In genomic region chr7:128733278-128733645, GRCh38 we compare ENCODE assay signal across 32 cellular contexts. TPM values are rescaled to one million over a fixed set of nuclear protein-coding genes. Genes with fewer than 3 reads are reported as not detected.
A peak's percentile ranks its signal among the peaks of the same experiment; 100 is the strongest.
DNase-seq lines count a peak whose midpoint lies in the region; ATAC-seq, FAIRE-seq and TF ChIP-seq lines count a peak whose summit lies in the region.
"Had no signal": no experiment of that assay in that cellular context is flagged by ENCODE, and none has a peak within 500 bp of the region (broad histone marks: within the 10 kb centered on the region; RNA-seq: fewer than 3 reads in every experiment).

No MANE protein-coding gene starts in this region.

- no peak overlapping the region for H3K4me3 ChIP-seq in A549
- H3K4me3 ChIP-seq in BLaER1 treated with 17β-estradiol and CSF1 and Interleukin-3, amounts not matched to agents 10 nM and 100 nM = 0 out of 20 replicates have a peak overlapping the region, but pooled peaks of 1 of the 10 experiments have one; percentile 12
- H3K4me3 ChIP-seq in Loucy (ENCODE audit: low read length, poor library complexity, severe bottlenecking) = no peak overlapping the region
- H3K4me3 ChIP-seq: GM12878 had no signal

- no peak overlapping the region for H3K9ac ChIP-seq in BLaER1 treated with 17β-estradiol and CSF1 and Interleukin-3, amounts not matched to agents 10 nM and 100 nM
- no peak overlapping the region for H3K9ac ChIP-seq in Loucy (ENCODE audit: low read depth, low read length, poor library complexity, severe bottlenecking)

- TF ChIP-seq EP300 in A549 (IDR thresholded peaks at IDR 0.05) = no peak

- H3K27me3 ChIP-seq in BLaER1 treated with 17β-estradiol and CSF1 and Interleukin-3, amounts not matched to agents 10 nM and 100 nM = no peaks in the 10 kb centered on the region
- no peaks in the 10 kb centered on the region for H3K27me3 ChIP-seq in Loucy (ENCODE audit: insufficient read depth, low read length, poor library complexity, severe bottlenecking)
- H3K27me3 ChIP-seq: BE2C had no signal

- no peaks in the 10 kb centered on the region for H4K20me1 ChIP-seq in BLaER1 treated with 17β-estradiol and CSF1 and Interleukin-3, amounts not matched to agents 10 nM and 100 nM
- no peaks in the 10 kb centered on the region for H4K20me1 ChIP-seq in Loucy (ENCODE audit: insufficient read depth, low read length, poor library complexity, severe bottlenecking)

- no peak for DNase-seq in Right ventricle myocardium superior
- no peak for DNase-seq in cardiac septum (ENCODE audit: low spot score)
- DNase-seq in A549 (ENCODE audit: low read depth in 1 of 2, low spot score in 1 of 2) = no peak
- DNase-seq in amygdala (lab: John Stamatoyannopoulos, UW) = no peak
- DNase-seq in SW480 (ENCODE audit: low spot score) = no peak
- DNase-seq in activated effector memory CD4-positive, alpha-beta T cell treated with Interleukin-2 at 50 U/mL for 16 hours = no peak
- DNase-seq: ACHN; BE2C; C1 segment of cervical spinal cord; CD4-positive, alpha-beta memory T cell; CD4-positive, CD25-positive, alpha-beta regulatory T cell; CD8-positive, alpha-beta memory T cell; COR-L47; DMS 273 treated with DMSO at 0.1 percent for 48 hours; DMS153; DMS53; DMS79; DND-41; EL; GDM1 had no signal

- H3K36me3 ChIP-seq in BLaER1 treated with 17β-estradiol and CSF1 and Interleukin-3, amounts not matched to agents 10 nM and 100 nM = no peaks in the 10 kb centered on the region
- H3K36me3 ChIP-seq in Loucy (ENCODE audit: insufficient read depth, low read length) = no peaks in the 10 kb centered on the region
- H3K36me3 ChIP-seq: BE2C had no signal

- no peaks in the 10 kb centered on the region for H3K9me3 ChIP-seq in A549
- H3K9me3 ChIP-seq in BLaER1 treated with 17β-estradiol and CSF1 and Interleukin-3, amounts not matched to agents 10 nM and 100 nM (replicated peaks in 1 of 11) = 0 out of 22 replicates have a peak, but pooled peaks cover 0 to 4% (median 0%) of the 10 kb centered on the region in 11 experiments
- H3K9me3 ChIP-seq in Loucy (ENCODE audit: insufficient read depth, low read depth, low read length) = no peaks in the 10 kb centered on the region
- H3K9me3 ChIP-seq: BE2C had no signal

- peak; percentile 19 for ATAC-seq in Right ventricle myocardium superior (ENCODE audit: poor library complexity)
- ATAC-seq in A549 = no peak
- ATAC-seq: GM12878 had no signal

- H3K9me2 ChIP-seq in Loucy (replicated peaks; ENCODE audit: low read depth, low read length) = no peaks in the 10 kb centered on the region

- no peak for FAIRE-seq in A549 (lab: Jason Lieb, UNC)
- FAIRE-seq: GM12878, GM12892, GM18507 had no signal

- no peaks in the 10 kb centered on the region for H3F3A ChIP-seq in Loucy (ENCODE audit: low read depth)

- TF ChIP-seq CTCF in A549 (IDR thresholded peaks at IDR 0.05) = no peak
- no peak for TF ChIP-seq CTCF in Loucy (conservative IDR thresholded peaks at IDR 0.05; ENCODE audit: low read length)

- H3K4me2 ChIP-seq in A549 (no peak overlapping the region), Loucy (ENCODE audit: low read depth, low read length, poor library complexity, severe bottlenecking) (no peak overlapping the region)
- peak overlapping the region; percentile 3 to 87 (median 34); a peak in 18 of 22 replicates for H3K4me2 ChIP-seq in BLaER1 treated with 17β-estradiol and CSF1 and Interleukin-3, amounts not matched to agents 10 nM and 100 nM

- H3K27ac ChIP-seq in A549 = no peak overlapping the region
- peak overlapping the region in 2 of 11 experiments; percentile 5 to 83; a peak in 1 of 22 replicates for H3K27ac ChIP-seq in BLaER1 treated with 17β-estradiol and CSF1 and Interleukin-3, amounts not matched to agents 10 nM and 100 nM
- H3K27ac ChIP-seq: 22Rv1 had no signal

- intact Hi-C loops in Right ventricle myocardium superior (cut with DNase I) = no loop called here
- intact Hi-C loops in cardiac septum (cut with DNase I) = no loop called here

- TF ChIP-seq RAD21 in A549 (conservative IDR thresholded peaks at IDR 0.05 in 1 of 2, IDR thresholded peaks at IDR 0.05 in 1 of 2) = no peak

- TF ChIP-seq POLR2A in A549 (IDR thresholded peaks at IDR 0.05; ENCODE audit: low read length) = no peak

- WGBS in A549 (ENCODE audit: missing lambda C conversion rate) = 18% methylated on average over 2 of the region's 2 CpGs

- POLR2A ChIA-PET in A549 (lab: Yijun Ruan, JAX) = no interaction called here

- no peaks in the 10 kb centered on the region for H3K79me2 ChIP-seq in Loucy (ENCODE audit: insufficient read depth, low read length)

- CTCF ChIA-PET in A549 (lab: Yijun Ruan, JAX) = no interaction called here

- peak overlapping the region; percentile 47; the same call in 1 of the 2 replicates for H2AFZ ChIP-seq in Loucy (ENCODE audit: low read length)

- peaks cover 6% of the 10 kb centered on the region for H3K4me1 ChIP-seq in A549
- H3K4me1 ChIP-seq in BLaER1 treated with 17β-estradiol and CSF1 and Interleukin-3, amounts not matched to agents 10 nM and 100 nM = peaks cover 38 to 61% (median 54%) of the 10 kb centered on the region in 10 experiments
- peaks cover 20% of the 10 kb centered on the region for H3K4me1 ChIP-seq in Loucy (ENCODE audit: insufficient read depth, low read length, poor library complexity, severe bottlenecking)

TF ChIP-seq in A549, 52 proteins besides CTCF, POLR2A, EP300 and RAD21:
- TF ChIP-seq USF2 (IDR thresholded peaks at IDR 0.05) (no peak), MAFK (IDR thresholded peaks at IDR 0.05; ENCODE audit: partially characterized antibody) (peak; percentile 54), HMGXB4 (CRISPR knock-in tag; IDR thresholded peaks at IDR 0.05; ENCODE audit: borderline replicate concordance) (no peak)

RNA-seq across cellular contexts. Expression of gene CALU, which starts 5.9 kb away (rescaled TPM):
- total RNA-seq in Right ventricle myocardium superior (165 TPM), cardiac septum (326 TPM)
- polyA plus RNA-seq in A549 (2011; rRNA removed) (182 and 233 TPM in 2 replicates), A549 (2017; fragmentation: RNase III; extraction: RNeasy Plus Mini Kit Qiagen cat#74134 plus additional on column Dnase treatment) (186 to 198 TPM (median 192 TPM) in 3 replicates)
- polyA plus RNA-seq in A549 (2012; cell fraction: cytosol; rRNA removed) = 43.8 and 44.0 TPM in 2 replicates
- 25.1 and 38.1 TPM in 2 replicates for polyA plus RNA-seq in A549 (2012; cell fraction: nucleus; rRNA removed)
- polyA minus RNA-seq in A549 (2011; rRNA and poly(A)+ RNA removed) = 53.6 and 71.7 TPM in 2 replicates

RNA-seq across cellular contexts. Expression of gene OPN1SW, which starts 42.3 kb away (rescaled TPM):
- not detected for total RNA-seq in Right ventricle myocardium superior
- total RNA-seq in cardiac septum = not detected
- not detected in 2 replicates for polyA plus RNA-seq in A549 (2011; rRNA removed)
- polyA plus RNA-seq in A549 (2012; cell fraction: cytosol; rRNA removed) = not detected in 2 replicates
- not detected in 2 replicates for polyA plus RNA-seq in A549 (2012; cell fraction: nucleus; rRNA removed)
- not detected in 3 replicates for polyA plus RNA-seq in A549 (2017; fragmentation: RNase III; extraction: RNeasy Plus Mini Kit Qiagen cat#74134 plus additional on column Dnase treatment)
- polyA minus RNA-seq in A549 (2011; rRNA and poly(A)+ RNA removed) = not detected in 2 replicates
- total RNA-seq: A172; A673; CD4-positive, alpha-beta memory T cell; CD4-positive, CD25-positive, alpha-beta regulatory T cell; CD8-positive, alpha-beta memory T cell; Daoy; G401; GM12878 had no signal
- polyA plus RNA-seq: AG04450; CD14-positive monocyte; CD4-positive, alpha-beta memory T cell; CD4-positive, CD25-positive, alpha-beta regulatory T cell; CD8-positive, alpha-beta memory T cell had no signal

RNA-seq across cellular contexts. Expression of gene CCDC136, which starts 58.5 kb away (rescaled TPM):
- total RNA-seq in Right ventricle myocardium superior (5.2 TPM), cardiac septum (14.5 TPM)
- polyA plus RNA-seq in A549 (2011; rRNA removed) (5.4 and 5.6 TPM in 2 replicates), A549 (2017; fragmentation: RNase III; extraction: RNeasy Plus Mini Kit Qiagen cat#74134 plus additional on column Dnase treatment) (3.6 to 7.3 TPM (median 4.7 TPM) in 3 replicates)
- polyA plus RNA-seq in A549 (2012; cell fraction: cytosol; rRNA removed) = 1.7 and 1.8 TPM in 2 replicates
- polyA plus RNA-seq in A549 (2012; cell fraction: nucleus; rRNA removed) = 4.9 and 5.3 TPM in 2 replicates
- 5.0 and 6.4 TPM in 2 replicates for polyA minus RNA-seq in A549 (2011; rRNA and poly(A)+ RNA removed)

Comparison
In these comparisons a context has a peak if more than half of its experiments do, and no peak if none do; other contexts are left out.
1. H3K4me2 ChIP-seq: peak in BLaER1 treated with 17β-estradiol and CSF1 and Interleukin-3, amounts not matched to agents 10 nM and 100 nM (11 of 11); none in A549 (single experiment) and Loucy (single experiment).